In genomic region chr11:84564180-84564866, GRCh38 we compare ENCODE assay signal across 10 cellular contexts.
A peak's percentile ranks its signal among the peaks of the same experiment; 100 is the strongest.
DNase-seq lines count a peak whose midpoint lies in the region; ATAC-seq and TF ChIP-seq lines count a peak whose summit lies in the region.
"Had no signal": no experiment of that assay in that cellular context is flagged by ENCODE, and none has a peak within 500 bp of the region (broad histone marks: within the 10 kb centered on the region; RNA-seq: fewer than 3 reads in every experiment).

No MANE protein-coding gene starts in this region.

- no peaks in the 10 kb centered on the region for H3K9me3 Mint-ChIP-seq in mesothelial cell of epicardium

- no peaks in the 10 kb centered on the region for H3K9me3 ChIP-seq in Panc1 (ENCODE audit: control insufficient read depth, insufficient read depth, low read depth, low read length)

- no peaks in the 10 kb centered on the region for H3K27me3 ChIP-seq in Panc1 (ENCODE audit: control insufficient read depth, insufficient read depth, low read length)
- H3K27me3 ChIP-seq: BLaER1 had no signal

- ATAC-seq in GM19328 (IDR thresholded peaks at IDR 0.05; ENCODE audit: unreplicated experiment) (peak; percentile 74), HG03175 (IDR thresholded peaks at IDR 0.05; ENCODE audit: unreplicated experiment) (peak; percentile 92), Panc1 (no peak)

- no peaks in the 10 kb centered on the region for H3K36me3 Mint-ChIP-seq in mesothelial cell of epicardium

- CTCF ChIA-PET in Panc1 (lab: Charles Lee), result no interaction called here

- H3K27ac Mint-ChIP-seq in mesothelial cell of epicardium, result no peak overlapping the region

- H3K27ac ChIP-seq in Panc1 (ENCODE audit: low read length) (no peak overlapping the region), coronary artery (no peak overlapping the region)
- H3K27ac ChIP-seq: BLaER1 had no signal

- DNase-seq in NCI-H1105 treated with DMSO at 0.1 percent for 48 hours (lab: John Stamatoyannopoulos, UW) (peak; percentile 24), NCI-H1105 (lab: John Stamatoyannopoulos, UW) (no peak), Panc1 (ENCODE audit: low read depth, low spot score) (peak; percentile 22), coronary artery (ENCODE audit: low spot score) (no peak), mesothelial cell of epicardium (ENCODE audit: low spot score in 2 of 2, unreplicated experiment in 2 of 2) (peak in 1 of 2 experiments; percentile 45), NCI-H187 (lab: John Stamatoyannopoulos, UW) (no peak)

- TF ChIP-seq CTCF in Panc1 (IDR thresholded peaks at IDR 0.05), result peak; percentile 87; the same call in 1 of the 2 replicates
- TF ChIP-seq CTCF in coronary artery (IDR thresholded peaks at IDR 0.05), result peak; percentile 52
- TF ChIP-seq CTCF in mesothelial cell of epicardium (IDR thresholded peaks at IDR 0.05; ENCODE audit: unreplicated experiment), result peak; percentile 95

- H3K27me3 Mint-ChIP-seq in mesothelial cell of epicardium (ENCODE audit: low read depth), result peaks cover 12% of the 10 kb centered on the region
- H3K27me3 Mint-ChIP-seq: central memory CD8-positive, alpha-beta T cell had no signal

- POLR2A ChIA-PET in Panc1 (lab: Charles Lee), result no interaction called here

- H3K36me3 ChIP-seq in Panc1 (ENCODE audit: control insufficient read depth, insufficient read depth, low read length), result no peaks in the 10 kb centered on the region
- H3K36me3 ChIP-seq: BLaER1 had no signal

- no peaks in the 10 kb centered on the region for H3K4me1 ChIP-seq in Panc1 (ENCODE audit: control insufficient read depth, insufficient read depth, low read length)

- in situ Hi-C loops in Panc1 (cut with HindIII; ENCODE audit: low pct_unique_long_range_greater_than_20kb, low sequenced_read_pairs), result no loop called here

- no peak overlapping the region for H3K4me3 Mint-ChIP-seq in mesothelial cell of epicardium
- H3K4me3 Mint-ChIP-seq: central memory CD8-positive, alpha-beta T cell had no signal

- H3K4me3 ChIP-seq in Panc1 (ENCODE audit: low read depth in 2 of 2, low read length in 2 of 2) (no peak overlapping the region), coronary artery (no peak overlapping the region)
- H3K4me3 ChIP-seq: BLaER1 had no signal

- no TSS peak for BruUV-seq in Panc1 (replicated peaks; lab: Mats Ljungman, UMichigan)

- H3K4me1 Mint-ChIP-seq in mesothelial cell of epicardium, result peaks cover 4% of the 10 kb centered on the region
- H3K4me1 Mint-ChIP-seq: central memory CD8-positive, alpha-beta T cell had no signal

- intact Hi-C loops in Panc1 (cut with micrococcal nuclease; ENCODE audit: unreplicated experiment), result loop anchor here (2.0 kb wide), 1 partner anchor 736 kb away; no protein-coding TSS in a partner anchor

Comparison
In these comparisons a context has a peak if more than half of its experiments do, and no peak if none do; other contexts are left out.
1. DNase-seq: peak in NCI-H1105 treated with DMSO at 0.1 percent for 48 hours (single experiment) and Panc1 (single experiment); none in NCI-H1105 (single experiment), coronary artery (single experiment) and NCI-H187 (0 of 2).
2. Peak in every context shown above with its lines, with median percentiles within 50 percentile points of each other: CTCF ChIP-seq.